ENCODE assay signal across 12 cellular contexts in genomic region chr2:48566582-48566981, GRCh38. TPM values are rescaled to one million over a fixed set of nuclear protein-coding genes. Genes with fewer than 3 reads are reported as not detected.
A peak's percentile ranks its signal among the peaks of the same experiment; 100 is the strongest.
DNase-seq lines count a peak whose midpoint lies in the region; ATAC-seq and TF ChIP-seq lines count a peak whose summit lies in the region.
"Had no signal": no experiment of that assay in that cellular context is flagged by ENCODE, and none has a peak within 500 bp of the region (broad histone marks: within the 10 kb centered on the region; RNA-seq: fewer than 3 reads in every experiment).

No MANE protein-coding gene starts in this region.

- intact Hi-C loops in esophagus squamous epithelium (cut with DNase I) (no loop called here), stomach (cut with DNase I; ENCODE audit: low total_unique reads) (no loop called here), vagina (cut with DNase I) (no loop called here)

- TF ChIP-seq EP300 in stomach (IDR thresholded peaks at IDR 0.05), result no peak

- peak; percentile 45 for TF ChIP-seq CTCF in BE2C (IDR thresholded peaks at IDR 0.05; ENCODE audit: low read depth, low read length)
- peak; percentile 16; the same call in 1 of the 2 replicates for TF ChIP-seq CTCF in OCI-LY3 (IDR thresholded peaks at IDR 0.05; ENCODE audit: low read depth, low read length)
- TF ChIP-seq CTCF in esophagus squamous epithelium (IDR thresholded peaks at IDR 0.05), result peak in 2 of 6 experiments; percentile 17 to 28
- TF ChIP-seq CTCF in neural crest cell (conservative IDR thresholded peaks at IDR 0.05), result peak; percentile 52
- no peak for TF ChIP-seq CTCF in stomach (IDR thresholded peaks at IDR 0.05)
- no peak for TF ChIP-seq CTCF in vagina (IDR thresholded peaks at IDR 0.05)

- H3K27me3 ChIP-seq in BE2C (no peaks in the 10 kb centered on the region), OCI-LY3 (ENCODE audit: low read depth, low read length) (peaks cover 23% of the 10 kb centered on the region), esophagus squamous epithelium (no peaks in the 10 kb centered on the region), stomach (no peaks in the 10 kb centered on the region), vagina (no peaks in the 10 kb centered on the region)
- H3K27me3 ChIP-seq: Peyer's patch, suprapubic skin had no signal

- WGBS in esophagus squamous epithelium, 2 donors, result 19 to 38% methylated on average over 5 of the region's 5 CpGs
- WGBS in stomach, 5 donors, result 19 to 28% (median 21%) methylated on average over 5 of the region's 5 CpGs

- H4K20me1 ChIP-seq in OCI-LY3 (ENCODE audit: insufficient read depth, low read length), result no peaks in the 10 kb centered on the region

- ATAC-seq in GM18867 (IDR thresholded peaks at IDR 0.05; ENCODE audit: unreplicated experiment), result no peak
- ATAC-seq: activated CD8-positive, alpha-beta T cell treated with anti-CD3 and anti-CD28 coated beads, Interleukin-2, amount 10 ng/mL, durations not matched to agents 7 days and 5 days had no signal

- H3K36me3 Mint-ChIP-seq in neural crest cell (ENCODE audit: low read depth), result peaks cover 13% of the 10 kb centered on the region

- H3K4me2 ChIP-seq in OCI-LY3 (ENCODE audit: low read length), result no peak overlapping the region

- peaks cover 4% of the 10 kb centered on the region for H3K9me3 Mint-ChIP-seq in neural crest cell

- no peak for DNase-seq in BE2C
- no peak for DNase-seq in esophagus squamous epithelium (lab: John Stamatoyannopoulos, UW)
- DNase-seq in neural crest cell (ENCODE audit: low read depth, low spot score), result peak; percentile 24
- no peak for DNase-seq in LoVo (ENCODE audit: low spot score)
- no peak for DNase-seq in stomach
- no peak for DNase-seq in vagina (ENCODE audit: extremely low spot score in 2 of 2)
- DNase-seq: activated CD8-positive, alpha-beta T cell treated with anti-CD3 and anti-CD28 coated beads, Interleukin-2, amount 10 ng/mL, durations not matched to agents 7 days and 5 days; aorta; Peyer's patch had no signal

- H3K79me2 ChIP-seq in OCI-LY3 (ENCODE audit: low read length), result no peaks in the 10 kb centered on the region

- TF ChIP-seq POLR2A in esophagus squamous epithelium (IDR thresholded peaks at IDR 0.05) (no peak), stomach (IDR thresholded peaks at IDR 0.05) (no peak), vagina (IDR thresholded peaks at IDR 0.05) (no peak)

- no peaks in the 10 kb centered on the region for H3K9me3 ChIP-seq in BE2C
- H3K9me3 ChIP-seq in OCI-LY3 (ENCODE audit: insufficient read depth, low read length), result no peaks in the 10 kb centered on the region
- H3K9me3 ChIP-seq in esophagus squamous epithelium, result no peaks in the 10 kb centered on the region
- no peaks in the 10 kb centered on the region for H3K9me3 ChIP-seq in stomach
- H3K9me3 ChIP-seq in vagina, result no peaks in the 10 kb centered on the region
- H3K9me3 ChIP-seq: Peyer's patch, suprapubic skin had no signal

- H3K36me3 ChIP-seq in BE2C (no peaks in the 10 kb centered on the region), OCI-LY3 (replicated peaks; ENCODE audit: low read depth, low read length) (no peaks in the 10 kb centered on the region), esophagus squamous epithelium (no peaks in the 10 kb centered on the region), stomach (no peaks in the 10 kb centered on the region), vagina (no peaks in the 10 kb centered on the region)
- H3K36me3 ChIP-seq: Peyer's patch, suprapubic skin had no signal

- H3K4me3 Mint-ChIP-seq in neural crest cell, result peak overlapping the region; percentile 18
- H3K4me3 Mint-ChIP-seq: activated CD8-positive, alpha-beta T cell treated with anti-CD3 and anti-CD28 coated beads, Interleukin-2, amount 10 ng/mL, durations not matched to agents 7 days and 5 days had no signal

- H3K4me3 ChIP-seq in BE2C (ENCODE audit: low read depth, low read length), result no peak overlapping the region
- H3K4me3 ChIP-seq in OCI-LY3 (ENCODE audit: low read length), result no peak overlapping the region
- H3K4me3 ChIP-seq in esophagus squamous epithelium, result no peak overlapping the region
- no peak overlapping the region for H3K4me3 ChIP-seq in stomach
- no peak overlapping the region for H3K4me3 ChIP-seq in vagina
- H3K4me3 ChIP-seq: Peyer's patch, suprapubic skin had no signal

- H3K27ac ChIP-seq in OCI-LY3 (ENCODE audit: low read length) (no peak overlapping the region), esophagus squamous epithelium (peak overlapping the region in 3 of 4 donors; percentile 0 to 52 (median 49)), stomach (peak overlapping the region in 2 of 5 donors; percentile 45), vagina (no peak overlapping the region)
- H3K27ac ChIP-seq: Peyer's patch, suprapubic skin had no signal

- peaks cover 23% of the 10 kb centered on the region for H3K4me1 Mint-ChIP-seq in neural crest cell

- no peak overlapping the region for H2AFZ ChIP-seq in OCI-LY3 (ENCODE audit: low read depth, low read length)

- H3K4me1 ChIP-seq in BE2C (no peaks in the 10 kb centered on the region), OCI-LY3 (ENCODE audit: low read length) (no peaks in the 10 kb centered on the region), esophagus squamous epithelium (peaks cover 0 to 40% (median 10%) of the 10 kb centered on the region in 3 donors), stomach (peaks cover 0 to 35% (median 14%) of the 10 kb centered on the region in 4 donors), vagina (peaks cover 22% of the 10 kb centered on the region)
- H3K4me1 ChIP-seq: Peyer's patch had no signal

- no peaks in the 10 kb centered on the region for H3K27me3 Mint-ChIP-seq in neural crest cell (ENCODE audit: low read depth)

- peak overlapping the region; percentile 81 for H3K27ac Mint-ChIP-seq in neural crest cell (ENCODE audit: unreplicated experiment)
- H3K27ac Mint-ChIP-seq: activated CD8-positive, alpha-beta T cell treated with anti-CD3 and anti-CD28 coated beads, Interleukin-2, amount 10 ng/mL, durations not matched to agents 7 days and 5 days had no signal

- no peak overlapping the region for H3K9ac ChIP-seq in OCI-LY3 (ENCODE audit: low read length)

RNA-seq across cellular contexts. Expression of gene STON1, which starts 36.6 kb away (rescaled TPM):
- not detected for polyA plus RNA-seq in BE2C (2012; ENCODE audit: insufficient read depth, insufficient read length, low read depth)
- total RNA-seq in esophagus squamous epithelium (10 to 100 TPM in 1 of 4 donors, 1 to 10 TPM in 3; 2.0 to 37.2 (median 6.9) TPM), neural crest cell (13.2 and 15.0 TPM in 2 replicates), stomach (100 to 1,000 TPM in 1 of 5 donors, 10 to 100 TPM in 4; 12.7 to 116 (median 41.4) TPM), vagina (48.1 TPM)
- 1 to 10 TPM; 5.5 to 6.9 (median 5.7) TPM for polyA plus RNA-seq in stomach

RNA-seq across cellular contexts. Expression of gene GTF2A1L, which starts 51.1 kb away (rescaled TPM):
- polyA plus RNA-seq in BE2C (2012; ENCODE audit: insufficient read depth, insufficient read length, low read depth), result not detected
- total RNA-seq in esophagus squamous epithelium, result 1 to 10 TPM in 2 of 4 donors, under 1 TPM in 1, not detected in 1; 0.22 to 4.0 (median 3.6) TPM
- not detected in 2 replicates for total RNA-seq in neural crest cell
- 100 to 1,000 TPM in 1 of 5 donors, 10 to 100 TPM in 1, 1 to 10 TPM in 2, not detected in 1; 2.2 to 306 (median 12.8) TPM for total RNA-seq in stomach
- 1 to 10 TPM in 2 of 3 donors, not detected in 1; 1.8 to 2.4 TPM for polyA plus RNA-seq in stomach
- total RNA-seq in vagina, result 12.8 TPM
- total RNA-seq: activated CD8-positive, alpha-beta T cell treated with anti-CD3 and anti-CD28 coated beads, Interleukin-2, amount 10 ng/mL, durations not matched to agents 7 days and 5 days; aorta had no signal

Comparison
In these comparisons a context has a peak if more than half of its experiments do, and no peak if none do; other contexts are left out.
1. CTCF ChIP-seq: peak in BE2C (single experiment), OCI-LY3 (single experiment) and neural crest cell (single experiment); none in stomach (0 of 7) and vagina (0 of 3).
2. H3K27ac ChIP-seq: peak in esophagus squamous epithelium (3 of 4); none in OCI-LY3 (single experiment) and vagina (single experiment).